Comparison of ENCODE assay signal across 12 cellular contexts in the genomic region with DNA sequence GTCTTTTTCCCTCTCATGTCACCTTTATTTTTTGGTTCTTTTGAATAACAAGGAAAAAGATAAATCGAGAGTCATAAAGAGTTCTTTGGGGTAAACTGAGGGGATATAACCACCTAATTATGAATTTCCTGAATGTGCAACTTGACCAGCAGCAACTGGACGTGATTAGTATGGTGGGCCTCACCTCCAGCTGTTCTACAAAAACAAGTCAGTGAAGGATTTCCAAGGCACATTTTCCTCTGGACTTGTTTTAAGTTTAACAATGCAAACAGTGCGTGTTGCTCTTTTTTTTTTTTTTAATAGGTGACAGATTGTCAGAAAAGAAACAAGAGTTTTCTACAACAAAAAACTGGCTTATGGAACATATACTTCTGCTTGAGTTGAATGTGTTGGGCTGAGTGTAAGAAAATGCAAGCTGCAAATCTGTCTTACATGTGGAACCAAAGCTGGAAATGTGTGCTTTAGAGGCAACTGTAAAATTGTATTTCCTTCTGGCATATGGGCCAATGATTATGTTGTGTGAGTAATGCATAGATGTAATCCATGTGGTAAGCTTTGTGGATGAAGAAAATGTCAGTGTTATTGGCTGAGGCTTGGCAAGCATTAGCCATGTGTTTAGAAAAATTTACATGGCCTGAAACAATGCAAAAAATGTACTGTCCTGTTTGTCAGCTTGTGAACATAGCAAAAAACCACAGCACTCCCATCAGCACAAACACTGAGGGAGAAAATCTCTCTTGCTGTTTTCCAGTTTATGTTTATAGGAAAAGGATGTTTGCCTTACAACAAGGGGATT.
A peak's percentile ranks its signal among the peaks of the same experiment; 100 is the strongest.
DNase-seq lines count a peak whose midpoint lies in the region; ATAC-seq and TF ChIP-seq lines count a peak whose summit lies in the region.
"Had no signal": no experiment of that assay in that cellular context is flagged by ENCODE, and none has a peak within 500 bp of the region (broad histone marks: within the 10 kb centered on the region; RNA-seq: fewer than 3 reads in every experiment).

No MANE protein-coding gene starts in this region.

- DNase-seq in EL (peak; percentile 91), NCI-H226 (peak; percentile 66), epithelial cell of esophagus (ENCODE audit: low read depth) (peak; percentile 73), CD1c-positive myeloid dendritic cell (ENCODE audit: extremely low spot score) (no peak)
- DNase-seq: anterior cingulate cortex, NCI-H345, RPMI8226, WERI-Rb-1 had no signal

- peaks cover 15% of the 10 kb centered on the region for H3K4me1 Mint-ChIP-seq in nephron

- TF ChIP-seq CTCF in epithelial cell of esophagus (IDR thresholded peaks at IDR 0.05; ENCODE audit: insufficient read depth, low read depth, low read length, missing control alignments) (no peak), nephron (IDR thresholded peaks at IDR 0.05; ENCODE audit: unreplicated experiment in 3 of 3) (no peak)

- no peaks in the 10 kb centered on the region for H3K27me3 Mint-ChIP-seq in nephron (ENCODE audit: low read depth)

- no peak overlapping the region for H3K4me3 ChIP-seq in epithelial cell of esophagus (ENCODE audit: low read length)

- no peak overlapping the region for H3K4me3 Mint-ChIP-seq in nephron

- H3K36me3 Mint-ChIP-seq in nephron (ENCODE audit: low read depth) = peaks cover 8% of the 10 kb centered on the region

- H3K27ac Mint-ChIP-seq in nephron = peak overlapping the region; percentile 30 to 81 (median 59)

- peaks cover 22% of the 10 kb centered on the region for H3K9me3 Mint-ChIP-seq in nephron

- ATAC-seq in HG03460 (IDR thresholded peaks at IDR 0.05; ENCODE audit: unreplicated experiment) = no peak
- no peak for ATAC-seq in GM18907 (IDR thresholded peaks at IDR 0.05; ENCODE audit: unreplicated experiment)
- ATAC-seq in HG03439 (IDR thresholded peaks at IDR 0.05; ENCODE audit: unreplicated experiment) = no peak
